Comparison of ENCODE assay signal across 15 cellular contexts in genomic region chr7:70458195-70458695, GRCh38.
DNase-seq lines count a peak whose midpoint lies in the region; ATAC-seq and TF ChIP-seq lines count a peak whose summit lies in the region.
"Had no signal": no experiment of that assay in that cellular context is flagged by ENCODE, and none has a peak within 500 bp of the region (broad histone marks: within the 10 kb centered on the region; RNA-seq: fewer than 3 reads in every experiment).

No MANE protein-coding gene starts in this region.

- no peak for TF ChIP-seq CTCF in transverse colon (IDR thresholded peaks at IDR 0.05)
- no peak for TF ChIP-seq CTCF in CD8-positive, alpha-beta T cell (IDR thresholded peaks at IDR 0.05)

- peaks cover 0 to 1% (median 0%) of the 10 kb centered on the region in 4 donors for H3K4me1 ChIP-seq in transverse colon
- peaks cover 6% of the 10 kb centered on the region for H3K4me1 ChIP-seq in CD8-positive, alpha-beta T cell (ENCODE audit: insufficient read depth, low read length)
- H3K4me1 ChIP-seq: ascending aorta had no signal

- CTCF ChIA-PET in CD8-positive, alpha-beta T cell (lab: Charles Lee): interaction anchor here (0.5 to 1.1 kb wide), 2 partner anchors 23 to 240 kb away, joined by 3 read pairs; no protein-coding TSS in a partner anchor

- H3K36me3 ChIP-seq in transverse colon: no peaks in the 10 kb centered on the region
- no peaks in the 10 kb centered on the region for H3K36me3 ChIP-seq in CD8-positive, alpha-beta T cell (ENCODE audit: insufficient read depth, low read length)
- H3K36me3 ChIP-seq: ascending aorta had no signal

- no peak overlapping the region for H3K27ac Mint-ChIP-seq in CD8-positive, alpha-beta T cell
- H3K27ac Mint-ChIP-seq: activated CD4-positive, alpha-beta memory T cell treated with anti-CD3 and anti-CD28 coated beads for 36 hours; activated T-helper 2 cell treated with anti-CD3 and anti-CD28 coated beads, Interferon-gamma antibody, Interleukin-2, Interleukin-4, amounts not matched to agents 10 μg/mL and 5 μg/mL and 100 μg/mL, durations not matched to agents 14 hours and 24 hours and 36 hours had no signal

- peak; percentile 12 for DNase-seq in NCI-H345 (lab: John Stamatoyannopoulos, UW)
- DNase-seq in NCI-H345 treated with DMSO at 0.1 percent for 48 hours (lab: John Stamatoyannopoulos, UW; ENCODE audit: unreplicated experiment): no peak
- DNase-seq in NCI-H748 treated with DMSO at 0.1 percent for 48 hours (lab: John Stamatoyannopoulos, UW): peak; percentile 40
- peak; percentile 35 for DNase-seq in left kidney (ENCODE audit: low read depth, low spot score)
- peak; percentile 14 for DNase-seq in transverse colon
- DNase-seq in CD8-positive, alpha-beta T cell: no peak
- no peak for DNase-seq in A172 (ENCODE audit: low spot score)
- DNase-seq: activated CD4-positive, alpha-beta memory T cell treated with anti-CD3 and anti-CD28 coated beads for 36 hours; GDM1; SHP77 treated with DMSO at 0.1 percent for 48 hours had no signal

- intact Hi-C loops in transverse colon (cut with DNase I; ENCODE audit: low total_unique reads): no loop called here
- intact Hi-C loops in CD8-positive, alpha-beta T cell (cut with DNase I, micrococcal nuclease): no loop called here

- TF ChIP-seq EP300 in transverse colon (IDR thresholded peaks at IDR 0.05; ENCODE audit: low read depth): no peak

- no peak for ATAC-seq in CD8-positive, alpha-beta T cell
- ATAC-seq in HG03439 (IDR thresholded peaks at IDR 0.05; ENCODE audit: unreplicated experiment): no peak
- ATAC-seq: HepG2 had no signal

- H3K4me1 Mint-ChIP-seq in CD8-positive, alpha-beta T cell (ENCODE audit: low read depth): peaks cover 21% of the 10 kb centered on the region

- no peaks in the 10 kb centered on the region for H3K9me3 ChIP-seq in transverse colon
- no peaks in the 10 kb centered on the region for H3K9me3 ChIP-seq in CD8-positive, alpha-beta T cell (ENCODE audit: low read length)
- H3K9me3 ChIP-seq: ascending aorta had no signal

- POLR2A ChIA-PET in CD8-positive, alpha-beta T cell (lab: Charles Lee): no interaction called here

- no peak for TF ChIP-seq POLR2A in transverse colon (IDR thresholded peaks at IDR 0.05)

- no peak overlapping the region for H3K27ac ChIP-seq in transverse colon
- H3K27ac ChIP-seq in CD8-positive, alpha-beta T cell (ENCODE audit: low read depth, low read length): no peak overlapping the region
- H3K27ac ChIP-seq: ascending aorta had no signal

- H3K4me3 Mint-ChIP-seq in CD8-positive, alpha-beta T cell: no peak overlapping the region
- H3K4me3 Mint-ChIP-seq: activated CD4-positive, alpha-beta memory T cell treated with anti-CD3 and anti-CD28 coated beads for 36 hours had no signal

- WGBS in transverse colon (ENCODE audit: low coverage in 1 of 2), 2 donors: 34 to 40% methylated on average over 3 to 4 of the region's 4 CpGs

- no peaks in the 10 kb centered on the region for H3K27me3 Mint-ChIP-seq in CD8-positive, alpha-beta T cell (ENCODE audit: low read depth)
- H3K27me3 Mint-ChIP-seq: activated CD4-positive, alpha-beta memory T cell treated with anti-CD3 and anti-CD28 coated beads for 36 hours had no signal

- no peaks in the 10 kb centered on the region for H3K9me3 Mint-ChIP-seq in CD8-positive, alpha-beta T cell
- H3K9me3 Mint-ChIP-seq: activated CD4-positive, alpha-beta memory T cell treated with anti-CD3 and anti-CD28 coated beads for 36 hours; activated T-helper 2 cell treated with anti-CD3 and anti-CD28 coated beads, Interferon-gamma antibody, Interleukin-2, Interleukin-4, amounts not matched to agents 10 μg/mL and 5 μg/mL and 100 μg/mL, durations not matched to agents 14 hours and 24 hours and 36 hours had no signal

- no peaks in the 10 kb centered on the region for H3K27me3 ChIP-seq in transverse colon
- H3K27me3 ChIP-seq in CD8-positive, alpha-beta T cell (ENCODE audit: insufficient read depth, low read length): no peaks in the 10 kb centered on the region
- H3K27me3 ChIP-seq: ascending aorta had no signal

- in situ Hi-C loops in transverse colon (cut with MboI; ENCODE audit: low pct_ligation_motif_present in 1 of 4, low pct_unique_long_range_greater_than_20kb in 1 of 4, low sequenced_read_pairs in 3 of 4): no loop called here

- no peaks in the 10 kb centered on the region for H3K36me3 Mint-ChIP-seq in CD8-positive, alpha-beta T cell
- H3K36me3 Mint-ChIP-seq: activated CD4-positive, alpha-beta memory T cell treated with anti-CD3 and anti-CD28 coated beads for 36 hours had no signal

- H3K4me3 ChIP-seq in transverse colon: no peak overlapping the region
- H3K4me3 ChIP-seq in CD8-positive, alpha-beta T cell (ENCODE audit: low read depth, low read length): no peak overlapping the region
- H3K4me3 ChIP-seq: ascending aorta, lung had no signal

Comparison
In these comparisons a context has a peak if more than half of its experiments do, and no peak if none do; other contexts are left out.
1. DNase-seq: peak in NCI-H345 (single experiment), NCI-H748 treated with DMSO at 0.1 percent for 48 hours (single experiment), left kidney (single experiment) and transverse colon (single experiment); none in NCI-H345 treated with DMSO at 0.1 percent for 48 hours (single experiment), CD8-positive, alpha-beta T cell (0 of 7) and A172 (single experiment).